8 cellular contexts compared by ENCODE assay signal in the genomic region with DNA sequence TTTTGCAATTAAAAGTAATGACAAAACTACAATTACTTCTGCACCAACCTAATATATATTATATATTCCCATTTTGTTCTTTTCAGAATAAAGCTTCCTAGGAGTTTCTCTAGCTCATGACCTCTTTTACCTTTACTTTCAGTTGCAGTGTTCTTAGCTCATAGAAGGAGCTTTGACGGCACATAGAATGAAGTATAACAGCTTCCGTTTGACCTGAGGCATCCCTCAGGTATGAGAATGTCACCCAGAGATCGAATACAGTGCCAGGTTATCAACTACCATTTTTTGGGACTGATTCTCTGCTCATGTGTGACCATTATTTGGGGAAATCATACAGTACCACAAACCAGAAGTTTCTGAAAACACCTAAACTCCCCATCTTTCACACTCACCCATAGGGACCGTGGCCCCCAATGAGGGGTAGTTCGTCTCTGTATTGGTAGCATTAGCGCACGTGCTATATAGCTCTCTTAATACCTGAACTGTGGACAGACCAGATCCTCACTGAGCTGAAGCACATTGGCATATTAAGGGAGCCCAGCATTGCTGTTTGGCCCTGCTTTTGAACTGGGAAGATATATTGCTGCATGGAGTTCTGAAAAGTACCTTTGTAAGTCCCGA.
DNase-seq lines count a peak whose midpoint lies in the region; ATAC-seq and TF ChIP-seq lines count a peak whose summit lies in the region.

No MANE protein-coding gene starts in this region.

- intact Hi-C loops in Caco-2 (cut with micrococcal nuclease; ENCODE audit: unreplicated experiment): loop anchor here (1.0 to 10.0 kb wide), 2 partner anchors 10 to 604 kb away; a partner anchor contains a TSS
- intact Hi-C loops in mammary epithelial cell (cut with micrococcal nuclease): no loop called here

- POLR2A ChIA-PET in Caco-2 (lab: Charles Lee): interaction anchor here (1.8 kb wide), 1 partner anchor 20 kb away, joined by 8 read pairs; no protein-coding TSS in a partner anchor

- H3K4me2 ChIP-seq in mammary epithelial cell (ENCODE audit: insufficient read depth, low read depth, low read length): no peak overlapping the region

- H3K9me3 ChIP-seq in Caco-2 (no peaks in the 10 kb centered on the region), mammary epithelial cell (replicated peaks; ENCODE audit: insufficient read depth, low read length) (no peaks in the 10 kb centered on the region)

- H3K27me3 ChIP-seq in Caco-2 (replicated peaks; ENCODE audit: control insufficient read depth, insufficient read depth, low read length) (no peaks in the 10 kb centered on the region), mammary epithelial cell (ENCODE audit: insufficient read depth, low read length) (no peaks in the 10 kb centered on the region)

- DNase-seq in Caco-2: no peak
- no peak for DNase-seq in Jurkat, Clone E6-1 (ENCODE audit: low read depth, low spot score)
- no peak for DNase-seq in mammary epithelial cell
- DNase-seq in NCI-H226: no peak
- DNase-seq in NCI-H1105 (lab: John Stamatoyannopoulos, UW): no peak
- DNase-seq in LoVo (ENCODE audit: low spot score): no peak

- in situ Hi-C loops in mammary epithelial cell (cut with MboI; ENCODE audit: low sequenced_read_pairs in 2 of 2): no loop called here

- H3K79me2 ChIP-seq in mammary epithelial cell (ENCODE audit: insufficient read depth, low read length): peaks cover 90% of the 10 kb centered on the region

- H3K27ac Mint-ChIP-seq in Caco-2 (ENCODE audit: unreplicated experiment) (peak overlapping the region; percentile 77), nephron (peak overlapping the region; percentile 65 to 88 (median 68))

- TF ChIP-seq CTCF in Caco-2 (IDR thresholded peaks at IDR 0.05; ENCODE audit: insufficient read depth in 1 of 2, low read depth in 1 of 2, low read length in 1 of 2, severe bottlenecking in 1 of 2, unreplicated experiment in 1 of 2): no peak
- no peak for TF ChIP-seq CTCF in mammary epithelial cell (conservative IDR thresholded peaks at IDR 0.05 in 1 of 2, IDR thresholded peaks at IDR 0.05 in 1 of 2; ENCODE audit: extremely low read depth in 1 of 2, insufficient read depth in 1 of 2, low read depth in 1 of 2, low read length in 2 of 2)
- TF ChIP-seq CTCF in nephron (IDR thresholded peaks at IDR 0.05; ENCODE audit: unreplicated experiment in 3 of 3): no peak

- H3K4me3 Mint-ChIP-seq in Caco-2 (ENCODE audit: unreplicated experiment) (peak overlapping the region; percentile 58), nephron (no peak overlapping the region)

- H3K27me3 Mint-ChIP-seq in Caco-2 (ENCODE audit: insufficient read depth, unreplicated experiment) (no peaks in the 10 kb centered on the region), nephron (ENCODE audit: low read depth) (no peaks in the 10 kb centered on the region)

- 97% methylated on average over 7 of the region's 8 CpGs for WGBS in mammary epithelial cell (ENCODE audit: low coverage, missing lambda C conversion rate)

- H3K4me3 ChIP-seq in Caco-2 (ENCODE audit: low read depth, low read length) (no peak overlapping the region), mammary epithelial cell (replicated peaks in 1 of 3; ENCODE audit: insufficient read depth in 1 of 3, low read depth in 2 of 3, low read length in 3 of 3) (no peak overlapping the region)
- H3K4me3 ChIP-seq in Jurkat, Clone E6-1 (ENCODE audit: low read length): peak overlapping the region; percentile 38

- peak overlapping the region; percentile 3 for H3K27ac ChIP-seq in mammary epithelial cell (ENCODE audit: insufficient read depth, low read depth, low read length)

- BruUV-seq in Caco-2 (replicated peaks; lab: Mats Ljungman, UMichigan) (TSS peak; percentile 96), mammary epithelial cell (replicated peaks; lab: Mats Ljungman, UMichigan) (no TSS peak)

- H4K20me1 ChIP-seq in mammary epithelial cell (ENCODE audit: insufficient read depth, low read length): no peaks in the 10 kb centered on the region

- H3K36me3 Mint-ChIP-seq in Caco-2 (ENCODE audit: insufficient read depth, unreplicated experiment): peaks cover 90% of the 10 kb centered on the region
- H3K36me3 Mint-ChIP-seq in nephron (ENCODE audit: low read depth): peaks cover 16% of the 10 kb centered on the region

- H3K9ac ChIP-seq in mammary epithelial cell (ENCODE audit: insufficient read depth, low read length): no peak overlapping the region

- CTCF ChIA-PET in Caco-2 (lab: Charles Lee) (interaction anchor here (0.5 to 0.8 kb wide), 3 partner anchors 8 to 125 kb away, joined by 3 to 6 read pairs (median 3); no protein-coding TSS in a partner anchor), mammary epithelial cell (lab: Charles Lee; ENCODE audit: low non-redundant PET) (no interaction called here)

- H3K9me3 Mint-ChIP-seq in Caco-2 (ENCODE audit: unreplicated experiment): no peaks in the 10 kb centered on the region
- no peaks in the 10 kb centered on the region for H3K9me3 Mint-ChIP-seq in nephron

- dilution Hi-C loops in mammary epithelial cell (cut with HindIII; ENCODE audit: low sequenced_read_pairs): no loop called here

- ATAC-seq in HG03280 (IDR thresholded peaks at IDR 0.05; ENCODE audit: unreplicated experiment): no peak

- H2AFZ ChIP-seq in mammary epithelial cell (ENCODE audit: low read depth, low read length): no peak overlapping the region

- H3K4me1 Mint-ChIP-seq in Caco-2 (ENCODE audit: low read depth, unreplicated experiment): peaks cover 66% of the 10 kb centered on the region
- H3K4me1 Mint-ChIP-seq in nephron: peaks cover 83% of the 10 kb centered on the region

- H3K4me1 ChIP-seq in Caco-2 (peaks cover 73% of the 10 kb centered on the region), mammary epithelial cell (ENCODE audit: insufficient read depth, low read length) (peaks cover 49% of the 10 kb centered on the region)

- no peaks in the 10 kb centered on the region for H3K36me3 ChIP-seq in Caco-2 (ENCODE audit: control insufficient read depth, insufficient read depth, low read length)
- H3K36me3 ChIP-seq in mammary epithelial cell (ENCODE audit: insufficient read depth, low read length): peaks cover 2% of the 10 kb centered on the region
